ENCODE assay signal across 9 cellular contexts in genomic region chr4:15470149-15470520, GRCh38. TPM values are rescaled to one million over a fixed set of nuclear protein-coding genes. Genes with fewer than 3 reads are reported as not detected.
DNase-seq lines count a peak whose midpoint lies in the region; ATAC-seq and TF ChIP-seq lines count a peak whose summit lies in the region.
"Had no signal": no experiment of that assay in that cellular context is flagged by ENCODE, and none has a peak within 500 bp of the region (broad histone marks: within the 10 kb centered on the region; RNA-seq: fewer than 3 reads in every experiment).

No MANE protein-coding gene starts in this region.

- no peak overlapping the region for H3K27ac ChIP-seq in mammary epithelial cell (ENCODE audit: insufficient read depth, low read depth, low read length)
- H3K27ac ChIP-seq in right lobe of liver = peak overlapping the region in 1 of 3 donors; percentile 14

- in situ Hi-C loops in mammary epithelial cell (cut with MboI; ENCODE audit: low sequenced_read_pairs in 2 of 2) = no loop called here
- in situ Hi-C loops in KBM-7 (cut with MboI; ENCODE audit: low pct_unique_long_range_greater_than_20kb, low sequenced_read_pairs) = loop anchor here (25.0 kb wide), 1 partner anchor 233 kb away; no protein-coding TSS in a partner anchor

- 0% methylated on average over 2 of the region's 2 CpGs for WGBS in mammary epithelial cell (ENCODE audit: low coverage, missing lambda C conversion rate)
- WGBS in right lobe of liver (ENCODE audit: insufficient coverage, low coverage, low lambda C conversion rate, missing lambda C conversion rate) = 10% methylated on average over 2 of the region's 2 CpGs

- ATAC-seq in HG02870 (IDR thresholded peaks at IDR 0.05; ENCODE audit: unreplicated experiment) (peak; percentile 48), right lobe of liver (peak in 2 of 4 donors; percentile 17 to 47)
- no peak for ATAC-seq in stimulated activated naive CD8-positive, alpha-beta T cell treated with anti-CD3 and anti-CD28 coated beads, Interleukin-15, amount 100 ng/mL, for 72 hours

- H3K9ac ChIP-seq in mammary epithelial cell (ENCODE audit: insufficient read depth, low read length) = peak overlapping the region; percentile 67

- H3K4me3 Mint-ChIP-seq in stimulated activated naive CD8-positive, alpha-beta T cell treated with anti-CD3 and anti-CD28 coated beads, Interleukin-15, amount 100 ng/mL, for 72 hours = peak overlapping the region; percentile 20 to 43

- no peaks in the 10 kb centered on the region for H3K27me3 Mint-ChIP-seq in stimulated activated naive CD8-positive, alpha-beta T cell treated with anti-CD3 and anti-CD28 coated beads, Interleukin-15, amount 100 ng/mL, for 72 hours

- CTCF ChIA-PET in mammary epithelial cell (lab: Charles Lee; ENCODE audit: low non-redundant PET) = interaction anchor here (0.5 to 0.6 kb wide), 3 partner anchors 206 to 720 kb away, joined by 3 to 9 read pairs (median 4); no protein-coding TSS in a partner anchor

- H3K79me2 ChIP-seq in mammary epithelial cell (ENCODE audit: insufficient read depth, low read length) = no peaks in the 10 kb centered on the region

- peaks cover 7% of the 10 kb centered on the region for H3K4me1 Mint-ChIP-seq in stimulated activated naive CD8-positive, alpha-beta T cell treated with anti-CD3 and anti-CD28 coated beads, Interleukin-15, amount 100 ng/mL, for 72 hours

- H3K36me3 ChIP-seq in mammary epithelial cell (ENCODE audit: insufficient read depth, low read length) (no peaks in the 10 kb centered on the region), right lobe of liver (no peaks in the 10 kb centered on the region)

- H2AFZ ChIP-seq in mammary epithelial cell (ENCODE audit: low read depth, low read length) = peak overlapping the region; percentile 94

- DNase-seq in mammary epithelial cell = no peak
- DNase-seq in right lobe of liver = no peak
- DNase-seq in stimulated activated naive CD8-positive, alpha-beta T cell treated with anti-CD3 and anti-CD28 coated beads, Interleukin-15, amount 100 ng/mL, for 72 hours = no peak
- no peak for DNase-seq in SHP77 (lab: John Stamatoyannopoulos, UW)
- no peak for DNase-seq in NK-92 treated with Interleukin-12 subunit alpha and Interleukin-12 subunit beta, amount 100 ng/mL, for 24 hours (lab: John Stamatoyannopoulos, UW)
- DNase-seq in KBM-7 = no peak
- no peak for DNase-seq in activated naive CD4-positive, alpha-beta T cell (lab: John Stamatoyannopoulos, UW)

- H3K4me3 ChIP-seq in mammary epithelial cell (replicated peaks in 1 of 3; ENCODE audit: insufficient read depth in 1 of 3, low read depth in 2 of 3, low read length in 3 of 3) = peak overlapping the region; percentile 41 to 53 (median 51)
- peak overlapping the region; percentile 37 to 54 (median 41) for H3K4me3 ChIP-seq in right lobe of liver

- H3K27ac Mint-ChIP-seq in stimulated activated naive CD8-positive, alpha-beta T cell treated with anti-CD3 and anti-CD28 coated beads, Interleukin-15, amount 100 ng/mL, for 72 hours = peak overlapping the region in 1 of 2 donors; percentile 40

- H3K27me3 ChIP-seq in mammary epithelial cell (ENCODE audit: insufficient read depth, low read length) = no peaks in the 10 kb centered on the region
- H3K27me3 ChIP-seq in right lobe of liver = no peaks in the 10 kb centered on the region

- peak overlapping the region; percentile 80 for H3K4me2 ChIP-seq in mammary epithelial cell (ENCODE audit: insufficient read depth, low read depth, low read length)

- no peaks in the 10 kb centered on the region for H4K20me1 ChIP-seq in mammary epithelial cell (ENCODE audit: insufficient read depth, low read length)

- no TSS peak for BruUV-seq in mammary epithelial cell (replicated peaks; lab: Mats Ljungman, UMichigan)

- dilution Hi-C loops in mammary epithelial cell (cut with HindIII; ENCODE audit: low sequenced_read_pairs) = loop anchor here (25.0 kb wide), 1 partner anchor 233 kb away; no protein-coding TSS in a partner anchor

- intact Hi-C loops in mammary epithelial cell (cut with micrococcal nuclease) = no loop called here
- intact Hi-C loops in right lobe of liver (cut with DNase I) = no loop called here

- no peaks in the 10 kb centered on the region for H3K9me3 ChIP-seq in mammary epithelial cell (replicated peaks; ENCODE audit: insufficient read depth, low read length)
- H3K9me3 ChIP-seq in right lobe of liver = no peaks in the 10 kb centered on the region

- no peak for TF ChIP-seq CTCF in mammary epithelial cell (conservative IDR thresholded peaks at IDR 0.05 in 1 of 2, IDR thresholded peaks at IDR 0.05 in 1 of 2; ENCODE audit: extremely low read depth in 1 of 2, insufficient read depth in 1 of 2, low read depth in 1 of 2, low read length in 2 of 2)
- no peak for TF ChIP-seq CTCF in right lobe of liver (IDR thresholded peaks at IDR 0.05)

- peaks cover 7% of the 10 kb centered on the region for H3K4me1 ChIP-seq in mammary epithelial cell (ENCODE audit: insufficient read depth, low read length)
- no peaks in the 10 kb centered on the region for H3K4me1 ChIP-seq in right lobe of liver

- TF ChIP-seq POLR2A in right lobe of liver (IDR thresholded peaks at IDR 0.05) = no peak

- no peaks in the 10 kb centered on the region for H3K9me3 Mint-ChIP-seq in stimulated activated naive CD8-positive, alpha-beta T cell treated with anti-CD3 and anti-CD28 coated beads, Interleukin-15, amount 100 ng/mL, for 72 hours

RNA-seq across cellular contexts. Expression of gene CC2D2A, which starts 0.5 kb away (rescaled TPM):
- total RNA-seq in mammary epithelial cell (10 to 100 TPM; 11.3 to 11.7 TPM), right lobe of liver (1 to 10 TPM; 1.7 to 6.5 (median 3.2) TPM)
- 12.4 TPM for polyA plus RNA-seq in mammary epithelial cell
- 7.8 TPM for polyA minus RNA-seq in mammary epithelial cell

RNA-seq across cellular contexts. Expression of gene C1QTNF7, which starts 42.3 kb away (rescaled TPM):
- not detected for total RNA-seq in mammary epithelial cell
- not detected for polyA plus RNA-seq in mammary epithelial cell
- polyA minus RNA-seq in mammary epithelial cell = not detected
- total RNA-seq in right lobe of liver = 1 to 10 TPM in 1 of 6 experiments, under 1 TPM in 5; 0.15 to 1.2 (median 0.27) TPM
- total RNA-seq: LHCN-M2 had no signal
